Comparison of ENCODE assay signal across 10 cellular contexts in the genomic region with DNA sequence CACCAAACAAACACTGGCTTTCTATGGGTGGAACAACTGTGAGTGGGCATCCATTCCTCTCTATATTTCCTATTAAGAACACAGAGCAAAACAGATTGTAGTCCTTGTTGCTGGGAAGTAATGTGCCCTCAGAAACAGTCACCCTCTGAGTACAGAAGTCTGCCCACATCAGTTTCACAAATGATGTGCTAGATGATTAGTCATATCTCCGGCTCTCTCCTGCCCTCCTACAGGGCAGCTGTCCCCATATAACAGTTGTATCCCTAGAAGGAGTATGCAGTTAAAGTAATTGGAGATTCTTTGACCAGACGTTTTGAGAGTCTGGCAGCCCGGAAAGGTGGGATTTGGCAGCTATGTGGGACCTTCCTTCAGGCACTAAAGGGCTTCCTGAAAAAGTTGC.
A peak's percentile ranks its signal among the peaks of the same experiment; 100 is the strongest.
DNase-seq lines count a peak whose midpoint lies in the region; ATAC-seq and TF ChIP-seq lines count a peak whose summit lies in the region.
"Had no signal": no experiment of that assay in that cellular context is flagged by ENCODE, and none has a peak within 500 bp of the region (broad histone marks: within the 10 kb centered on the region; RNA-seq: fewer than 3 reads in every experiment).

No MANE protein-coding gene starts in this region.

- H3K9me2 ChIP-seq in MM.1S (replicated peaks; ENCODE audit: insufficient read depth, low read length) = no peaks in the 10 kb centered on the region

- no peak overlapping the region for H3K9ac ChIP-seq in MM.1S (ENCODE audit: low read length)

- no peaks in the 10 kb centered on the region for H4K20me1 ChIP-seq in MM.1S (ENCODE audit: insufficient read depth, low read length)

- H3K4me1 ChIP-seq in MM.1S (ENCODE audit: low read length) = no peaks in the 10 kb centered on the region
- H3K4me1 ChIP-seq: psoas muscle had no signal

- peak overlapping the region; percentile 62 for H3K27ac Mint-ChIP-seq in activated naive CD8-positive, alpha-beta T cell treated with anti-CD3 and anti-CD28 coated beads, Interleukin-2, amount 50 U/mL, for 24 hours

- H3K4me3 Mint-ChIP-seq in activated naive CD8-positive, alpha-beta T cell treated with anti-CD3 and anti-CD28 coated beads, Interleukin-2, amount 50 U/mL, for 24 hours = no peak overlapping the region

- H2AFZ ChIP-seq in MM.1S (ENCODE audit: low read length) = no peak overlapping the region

- no peaks in the 10 kb centered on the region for H3K9me3 ChIP-seq in MM.1S (replicated peaks; ENCODE audit: insufficient read depth, low read length)
- H3K9me3 ChIP-seq: psoas muscle had no signal

- no peak for TF ChIP-seq CTCF in AG10803 (conservative IDR thresholded peaks at IDR 0.05; ENCODE audit: low read length)
- no peak for TF ChIP-seq CTCF in MM.1S (IDR thresholded peaks at IDR 0.05; ENCODE audit: low read length)

- peak; percentile 100 for ATAC-seq in activated naive CD8-positive, alpha-beta T cell treated with anti-CD3 and anti-CD28 coated beads, Interleukin-2, amount 50 U/mL, for 24 hours
- ATAC-seq in GM19455 (IDR thresholded peaks at IDR 0.05; ENCODE audit: unreplicated experiment) = no peak
- ATAC-seq in HG02798 (IDR thresholded peaks at IDR 0.05; ENCODE audit: poor library complexity, unreplicated experiment) = no peak
- ATAC-seq: psoas muscle had no signal

- peaks cover 53% of the 10 kb centered on the region for H3K4me1 Mint-ChIP-seq in activated naive CD8-positive, alpha-beta T cell treated with anti-CD3 and anti-CD28 coated beads, Interleukin-2, amount 50 U/mL, for 24 hours

- no peak overlapping the region for H3K4me2 ChIP-seq in MM.1S (ENCODE audit: low read depth, low read length)

- no peaks in the 10 kb centered on the region for H3K36me3 Mint-ChIP-seq in activated naive CD8-positive, alpha-beta T cell treated with anti-CD3 and anti-CD28 coated beads, Interleukin-2, amount 50 U/mL, for 24 hours (ENCODE audit: low read depth)

- no peaks in the 10 kb centered on the region for H3K27me3 ChIP-seq in MM.1S (replicated peaks; ENCODE audit: insufficient read depth, low read length)

- H3K27ac ChIP-seq in MM.1S (ENCODE audit: low read length) = no peak overlapping the region
- H3K27ac ChIP-seq: psoas muscle had no signal

- no peaks in the 10 kb centered on the region for H3F3A ChIP-seq in MM.1S (ENCODE audit: insufficient read depth, low read length)

- peak; percentile 9 for DNase-seq in AG10803 (ENCODE audit: low read depth)
- DNase-seq in LHCN-M2 (ENCODE audit: low read depth) = peak; percentile 5
- DNase-seq in activated naive CD8-positive, alpha-beta T cell treated with anti-CD3 and anti-CD28 coated beads, Interleukin-2, amount 50 U/mL, for 24 hours = no peak
- DNase-seq in kidney tubule cell (ENCODE audit: low spot score) = peak; percentile 43
- no peak for DNase-seq in stimulated activated naive CD4-positive, alpha-beta T cell treated with Interleukin-2 at 50 U/mL for 16 hours (lab: John Stamatoyannopoulos, UW)
- DNase-seq in MM.1S = no peak
- DNase-seq: effector CD8-positive, alpha-beta T cell; psoas muscle had no signal

- H3K9me3 Mint-ChIP-seq in activated naive CD8-positive, alpha-beta T cell treated with anti-CD3 and anti-CD28 coated beads, Interleukin-2, amount 50 U/mL, for 24 hours = no peaks in the 10 kb centered on the region

- no peaks in the 10 kb centered on the region for H3K27me3 Mint-ChIP-seq in activated naive CD8-positive, alpha-beta T cell treated with anti-CD3 and anti-CD28 coated beads, Interleukin-2, amount 50 U/mL, for 24 hours

- H3K36me3 ChIP-seq in MM.1S (replicated peaks; ENCODE audit: insufficient read depth, low read length) = no peaks in the 10 kb centered on the region

- H3K79me2 ChIP-seq in MM.1S (ENCODE audit: low read length) = no peaks in the 10 kb centered on the region

- H3K4me3 ChIP-seq in AG10803 (ENCODE audit: low read length) = no peak overlapping the region
- no peak overlapping the region for H3K4me3 ChIP-seq in MM.1S (ENCODE audit: low read length)
- H3K4me3 ChIP-seq: psoas muscle had no signal

Comparison
In these comparisons a context has a peak if more than half of its experiments do, and no peak if none do; other contexts are left out.
1. DNase-seq: peak in AG10803 (single experiment), LHCN-M2 (single experiment) and kidney tubule cell (single experiment); none in activated naive CD8-positive, alpha-beta T cell treated with anti-CD3 and anti-CD28 coated beads, Interleukin-2, amount 50 U/mL, for 24 hours (single experiment), stimulated activated naive CD4-positive, alpha-beta T cell treated with Interleukin-2 at 50 U/mL for 16 hours (single experiment) and MM.1S (single experiment).